ENCODE assay signal across 8 cellular contexts in genomic region chr16:57863434-57864160, GRCh38.
DNase-seq lines count a peak whose midpoint lies in the region; ATAC-seq, FAIRE-seq and TF ChIP-seq lines count a peak whose summit lies in the region.

No MANE protein-coding gene starts in this region.

- H3K4me1 Mint-ChIP-seq in astrocyte (ENCODE audit: low read depth, unreplicated experiment) = peaks cover 21% of the 10 kb centered on the region
- H3K4me1 Mint-ChIP-seq in stimulated activated memory B cell treated with anti-CD40 and anti-IgM and Interleukin-4, amounts not matched to agents 10 μg/mL and 1 μg/mL and 100 μg/mL, for 72 hours = no peaks in the 10 kb centered on the region

- no peaks in the 10 kb centered on the region for H3K27me3 Mint-ChIP-seq in astrocyte (ENCODE audit: low read depth, unreplicated experiment)
- peaks cover 35% of the 10 kb centered on the region for H3K27me3 Mint-ChIP-seq in stimulated activated memory B cell treated with anti-CD40 and anti-IgM and Interleukin-4, amounts not matched to agents 10 μg/mL and 1 μg/mL and 100 μg/mL, for 72 hours

- DNase-seq in G401 (ENCODE audit: low spot score) (peak; percentile 42), NCI-H2029 (lab: John Stamatoyannopoulos, UW) (peak; percentile 33), astrocyte (ENCODE audit: low read depth) (peak; percentile 72), hippocampal formation (lab: John Stamatoyannopoulos, UW) (peak; percentile 50 to 77), gastrocnemius medialis (peak; percentile 38 to 64)
- no peak for DNase-seq in stimulated activated CD8-positive, alpha-beta memory T cell treated with anti-CD3 and anti-CD28 coated beads, Interleukin-4, amount 100 ng/mL, for 48 hours
- DNase-seq in activated CD4-positive, CD25-positive, alpha-beta regulatory T cell (lab: John Stamatoyannopoulos, UW) = no peak

- H3K27ac ChIP-seq in astrocyte (ENCODE audit: low read depth, low read length) (no peak overlapping the region), gastrocnemius medialis (no peak overlapping the region)

- peak overlapping the region; percentile 54 for H3K27ac Mint-ChIP-seq in astrocyte (ENCODE audit: unreplicated experiment)
- H3K27ac Mint-ChIP-seq in stimulated activated memory B cell treated with anti-CD40 and anti-IgM and Interleukin-4, amounts not matched to agents 10 μg/mL and 1 μg/mL and 100 μg/mL, for 72 hours = no peak overlapping the region

- in situ Hi-C loops in G401 (cut with HindIII; ENCODE audit: low sequenced_read_pairs) (no loop called here), gastrocnemius medialis (cut with MboI; ENCODE audit: low sequenced_read_pairs in 4 of 4) (loop anchor here in 3 of 4 donors (5.0 to 25.0 kb wide), 4 partner anchors 86 to 276 kb away; no protein-coding TSS in a partner anchor)

- H3K9me3 ChIP-seq in astrocyte (ENCODE audit: insufficient read depth, low read depth, low read length) (no peaks in the 10 kb centered on the region), gastrocnemius medialis (no peaks in the 10 kb centered on the region)

- ATAC-seq in gastrocnemius medialis = peak; percentile 99 to 100
- no peak for ATAC-seq in stimulated activated memory B cell treated with anti-CD40 and anti-IgM and Interleukin-4, amounts not matched to agents 10 μg/mL and 1 μg/mL and 100 μg/mL, for 72 hours

- H3K36me3 ChIP-seq in astrocyte (ENCODE audit: insufficient read depth, low read length) (no peaks in the 10 kb centered on the region), gastrocnemius medialis (no peaks in the 10 kb centered on the region)

- H3K9ac ChIP-seq in astrocyte (ENCODE audit: low read length) = peak overlapping the region; percentile 27

- H3K4me2 ChIP-seq in astrocyte (ENCODE audit: low read length) = peak overlapping the region; percentile 42

- no peaks in the 10 kb centered on the region for H3K36me3 Mint-ChIP-seq in astrocyte (ENCODE audit: low read depth, unreplicated experiment)
- no peaks in the 10 kb centered on the region for H3K36me3 Mint-ChIP-seq in stimulated activated memory B cell treated with anti-CD40 and anti-IgM and Interleukin-4, amounts not matched to agents 10 μg/mL and 1 μg/mL and 100 μg/mL, for 72 hours

- H2AFZ ChIP-seq in astrocyte (ENCODE audit: low read depth, low read length) = no peak overlapping the region

- TF ChIP-seq CTCF in astrocyte (IDR thresholded peaks at IDR 0.05; ENCODE audit: insufficient read depth, low read depth, low read length) (peak; percentile 52), gastrocnemius medialis (IDR thresholded peaks at IDR 0.05 in 4 of 5, conservative IDR thresholded peaks at IDR 0.05 in 1 of 5) (peak; percentile 31 to 75 (median 64))

- H4K20me1 ChIP-seq in astrocyte (ENCODE audit: insufficient read depth, low read length) = no peaks in the 10 kb centered on the region

- H3K4me1 ChIP-seq in astrocyte (ENCODE audit: insufficient read depth, low read length) (peaks cover 5% of the 10 kb centered on the region), gastrocnemius medialis (peaks cover 0 to 8% of the 10 kb centered on the region in 2 donors)

- intact Hi-C loops in gastrocnemius medialis (cut with DNase I; ENCODE audit: low total_unique reads) = loop anchor here (1.0 to 2.0 kb wide), 3 partner anchors 61 to 106 kb away; partner anchors contain the start of gene KIFC3

- H3K4me3 Mint-ChIP-seq in astrocyte (ENCODE audit: unreplicated experiment) = peak overlapping the region; percentile 46
- no peak overlapping the region for H3K4me3 Mint-ChIP-seq in stimulated activated memory B cell treated with anti-CD40 and anti-IgM and Interleukin-4, amounts not matched to agents 10 μg/mL and 1 μg/mL and 100 μg/mL, for 72 hours

- H3K9me3 Mint-ChIP-seq in astrocyte (ENCODE audit: unreplicated experiment) = no peaks in the 10 kb centered on the region
- no peaks in the 10 kb centered on the region for H3K9me3 Mint-ChIP-seq in stimulated activated memory B cell treated with anti-CD40 and anti-IgM and Interleukin-4, amounts not matched to agents 10 μg/mL and 1 μg/mL and 100 μg/mL, for 72 hours

- no peak for TF ChIP-seq POLR2A in gastrocnemius medialis (IDR thresholded peaks at IDR 0.05)

- H3K79me2 ChIP-seq in astrocyte (ENCODE audit: insufficient read depth, low read length) = no peaks in the 10 kb centered on the region

- no peak for FAIRE-seq in astrocyte (lab: Jason Lieb, UNC)

- H3K27me3 ChIP-seq in astrocyte (ENCODE audit: insufficient read depth, low read length) (no peaks in the 10 kb centered on the region), gastrocnemius medialis (no peaks in the 10 kb centered on the region)

- H3K4me3 ChIP-seq in astrocyte (ENCODE audit: insufficient read depth, low read depth, low read length) (no peak overlapping the region), gastrocnemius medialis (no peak overlapping the region)

Comparison
In these comparisons a context has a peak if more than half of its experiments do, and no peak if none do; other contexts are left out.
1. DNase-seq: peak in G401 (single experiment), NCI-H2029 (single experiment), astrocyte (single experiment), hippocampal formation (2 of 2) and gastrocnemius medialis (2 of 2); none in stimulated activated CD8-positive, alpha-beta memory T cell treated with anti-CD3 and anti-CD28 coated beads, Interleukin-4, amount 100 ng/mL, for 48 hours (single experiment) and activated CD4-positive, CD25-positive, alpha-beta regulatory T cell (0 of 4).